Comparison of ENCODE assay signal across 8 cellular contexts in genomic region chr1:109283748-109284600, GRCh38. TPM values are rescaled to one million over a fixed set of nuclear protein-coding genes. Genes with fewer than 3 reads are reported as not detected.
DNase-seq lines count a peak whose midpoint lies in the region; ATAC-seq and TF ChIP-seq lines count a peak whose summit lies in the region.

No MANE protein-coding gene starts in this region.

- H2AFZ ChIP-seq in HCT116 (ENCODE audit: low read depth, low read length, poor library complexity, severe bottlenecking): no peak overlapping the region

- intact Hi-C loops in HCT116 (cut with micrococcal nuclease): no loop called here

- no peaks in the 10 kb centered on the region for H4K20me1 ChIP-seq in HCT116 (ENCODE audit: insufficient read depth)

- H3K27ac Mint-ChIP-seq in activated T-helper 17 cell treated with anti-CD3 and anti-CD28 coated beads, Interleukin-2, amount 50 U/mL, for 72 hours: peak overlapping the region; percentile 75
- peak overlapping the region; percentile 71 to 96 (median 89) for H3K27ac Mint-ChIP-seq in immature natural killer cell

- H3K4me1 ChIP-seq in HCT116 (ENCODE audit: control insufficient read depth in 1 of 2, insufficient read depth in 2 of 2, low read length in 2 of 2): peaks cover 8 to 15% of the 10 kb centered on the region in 2 experiments; a peak in 3 of 4 replicates

- H3K36me3 ChIP-seq in BJ (ENCODE audit: control insufficient read depth, insufficient read depth, low read length) (no peaks in the 10 kb centered on the region), HCT116 (ENCODE audit: control insufficient read depth in 1 of 2, insufficient read depth in 2 of 2, low read length in 2 of 2) (peaks cover 8 to 23% of the 10 kb centered on the region in 2 experiments; a peak in 2 of 4 replicates)

- peak overlapping the region; percentile 88 for H3K4me2 ChIP-seq in HCT116 (ENCODE audit: low read length)

- RAD21 ChIA-PET in HCT116 (lab: Charles Lee; ENCODE audit: low non-redundant PET in 1 of 2, low total read pairs in 2 of 2, uncharacterized antibody in 2 of 2, unreplicated experiment in 2 of 2): no interaction called here

- H3K27ac ChIP-seq in HCT116 (ENCODE audit: low read depth, low read length) (peak overlapping the region; percentile 80), substantia nigra (ENCODE audit: low read depth, low read length, poor library complexity, severe bottlenecking) (peak overlapping the region; percentile 78)

- no peaks in the 10 kb centered on the region for H3K9me2 ChIP-seq in HCT116 (ENCODE audit: insufficient read depth)

- TF ChIP-seq CTCF in BJ (IDR thresholded peaks at IDR 0.05; ENCODE audit: insufficient read depth, low read depth, low read length) (no peak), HCT116 (IDR thresholded peaks at IDR 0.05 in 2 of 3, conservative IDR thresholded peaks at IDR 0.05 in 1 of 3; ENCODE audit: borderline replicate concordance in 1 of 3, insufficient read depth in 1 of 3, low read depth in 2 of 3, low read length in 2 of 3) (no peak)

- peaks cover 18% of the 10 kb centered on the region; the same call in 1 of the 2 replicates for H3K79me2 ChIP-seq in HCT116 (ENCODE audit: insufficient read depth, low read length)

- BruUV-seq in HCT116 (replicated peaks; lab: Mats Ljungman, UMichigan): no TSS peak

- H3K9me3 ChIP-seq in HCT116 (ENCODE audit: control insufficient read depth in 1 of 2, insufficient read depth in 1 of 2, low read depth in 1 of 2, low read length in 2 of 2): no peaks in the 10 kb centered on the region

- H3K4me1 Mint-ChIP-seq in activated T-helper 17 cell treated with anti-CD3 and anti-CD28 coated beads, Interleukin-2, amount 50 U/mL, for 72 hours: peaks cover 5% of the 10 kb centered on the region
- H3K4me1 Mint-ChIP-seq in immature natural killer cell: peaks cover 16 to 26% of the 10 kb centered on the region in 2 donors

- peak overlapping the region; percentile 87 for H3K4me3 Mint-ChIP-seq in activated T-helper 17 cell treated with anti-CD3 and anti-CD28 coated beads, Interleukin-2, amount 50 U/mL, for 72 hours
- H3K4me3 Mint-ChIP-seq in immature natural killer cell: peak overlapping the region; percentile 89 to 99 (median 95)

- TF ChIP-seq POLR2A in HCT116 (IDR thresholded peaks at IDR 0.05; ENCODE audit: borderline replicate concordance, extremely low read depth, insufficient read depth, insufficient read length): no peak

- H3K27me3 Mint-ChIP-seq in activated T-helper 17 cell treated with anti-CD3 and anti-CD28 coated beads, Interleukin-2, amount 50 U/mL, for 72 hours: no peaks in the 10 kb centered on the region
- peaks cover 0 to 9% (median 0%) of the 10 kb centered on the region in 3 donors for H3K27me3 Mint-ChIP-seq in immature natural killer cell (ENCODE audit: low read depth in 3 of 3)

- H3K36me3 Mint-ChIP-seq in activated T-helper 17 cell treated with anti-CD3 and anti-CD28 coated beads, Interleukin-2, amount 50 U/mL, for 72 hours (ENCODE audit: low read depth): no peaks in the 10 kb centered on the region
- H3K36me3 Mint-ChIP-seq in immature natural killer cell: peaks cover 0 to 4% (median 0%) of the 10 kb centered on the region in 3 donors

- DNase-seq in BJ (ENCODE audit: low read depth) (no peak), HCT116 (ENCODE audit: low read depth, low spot score) (no peak), immature natural killer cell (no peak), substantia nigra (lab: John Stamatoyannopoulos, UW) (no peak), DMS114 treated with DMSO at 0.1 percent for 48 hours (lab: John Stamatoyannopoulos, UW; ENCODE audit: unreplicated experiment) (no peak), hepatic stellate cell (ENCODE audit: low spot score) (no peak), NCI-H1930 (lab: John Stamatoyannopoulos, UW) (no peak)

- CTCF ChIA-PET in BJ (lab: Yijun Ruan, JAX): interaction anchor here (1.2 to 2.1 kb wide), 4 partner anchors 20 to 246 kb away, joined by 3 to 15 read pairs (median 6); partner anchors contain the start of gene SORT1
- CTCF ChIA-PET in HCT116 (lab: Charles Lee): interaction anchor here (1.8 to 1.9 kb wide), 2 partner anchors 113 to 116 kb away, joined by 4 to 18 read pairs; no protein-coding TSS in a partner anchor

- peak overlapping the region; percentile 79 for H3K9ac ChIP-seq in HCT116 (ENCODE audit: low read length)

- no peak for TF ChIP-seq RAD21 in HCT116 (IDR thresholded peaks at IDR 0.05; ENCODE audit: low read depth)

- H3K4me3 ChIP-seq in BJ (ENCODE audit: low read depth, low read length) (peak overlapping the region; percentile 83), HCT116 (replicated peaks in 1 of 2; ENCODE audit: low read depth in 1 of 2, low read length in 2 of 2) (peak overlapping the region; percentile 78 to 87)

- ATAC-seq in HCT116: no peak
- ATAC-seq in activated T-helper 17 cell treated with anti-CD3 and anti-CD28 coated beads, Interleukin-2, amount 50 U/mL, for 72 hours (replicated peaks): peak; percentile 36

- no peaks in the 10 kb centered on the region for H3K9me3 Mint-ChIP-seq in activated T-helper 17 cell treated with anti-CD3 and anti-CD28 coated beads, Interleukin-2, amount 50 U/mL, for 72 hours
- H3K9me3 Mint-ChIP-seq in immature natural killer cell: no peaks in the 10 kb centered on the region

- POLR2A ChIA-PET in BJ (lab: Charles Lee): no interaction called here
- POLR2A ChIA-PET in HCT116 (lab: Charles Lee): interaction anchor here (0.8 kb wide), 1 partner anchor 68 kb away, joined by 3 read pairs; no protein-coding TSS in a partner anchor

- H3K27me3 ChIP-seq in BJ (ENCODE audit: control insufficient read depth, insufficient read depth, low read length) (no peaks in the 10 kb centered on the region), HCT116 (ENCODE audit: insufficient read depth, low read length) (no peaks in the 10 kb centered on the region)

TF ChIP-seq in HCT116, 20 proteins besides CTCF, POLR2A, EP300 and RAD21:
- TF ChIP-seq CBX3 (IDR thresholded peaks at IDR 0.05; ENCODE audit: low read depth) (no peak), SIN3A (IDR thresholded peaks at IDR 0.05; ENCODE audit: low read depth) (0 out of 2 replicates have a peak, but pooled peaks have one; percentile 3)

RNA-seq across cellular contexts. Expression of gene PSRC1, which starts 1.0 kb away (rescaled TPM):
- polyA plus RNA-seq in BJ (2011; rRNA removed) (17.9 and 25.9 TPM in 2 replicates), immature natural killer cell (under 1 TPM in 2 of 3 donors, not detected in 1; 0.69 to 0.87 TPM)
- 13.2 and 14.0 TPM in 2 replicates for polyA minus RNA-seq in BJ (2011; rRNA and poly(A)+ RNA removed)
- total RNA-seq in HCT116 (2021; ENCODE audit: unreplicated experiment): 44.8 TPM
- 33.0 and 47.9 TPM in 2 replicates for polyA plus RNA-seq in HCT116 (2012)
- 10 to 100 TPM; 17.5 to 20.3 TPM for total RNA-seq in activated T-helper 17 cell treated with anti-CD3 and anti-CD28 coated beads, Interleukin-2, amount 50 U/mL, for 72 hours

RNA-seq across cellular contexts. Expression of gene MYBPHL, which starts 22.8 kb away (rescaled TPM):
- 0.06 TPM in 1 of 2 replicates, not detected in the other for polyA plus RNA-seq in BJ (2011; rRNA removed)
- polyA minus RNA-seq in BJ (2011; rRNA and poly(A)+ RNA removed): 0.14 and 0.26 TPM in 2 replicates
- 1.0 TPM for total RNA-seq in HCT116 (2021; ENCODE audit: unreplicated experiment)
- polyA plus RNA-seq in HCT116 (2012): not detected in 2 replicates
- total RNA-seq in activated T-helper 17 cell treated with anti-CD3 and anti-CD28 coated beads, Interleukin-2, amount 50 U/mL, for 72 hours: not detected
- polyA plus RNA-seq in immature natural killer cell: not detected

RNA-seq across cellular contexts. Expression of gene CELSR2, which starts 34.6 kb away (rescaled TPM):
- polyA plus RNA-seq in BJ (2011; rRNA removed) (0.82 and 0.98 TPM in 2 replicates), immature natural killer cell (under 1 TPM in 2 of 3 donors, not detected in 1; 0.17 to 0.77 TPM)
- polyA minus RNA-seq in BJ (2011; rRNA and poly(A)+ RNA removed): 3.2 and 3.7 TPM in 2 replicates
- total RNA-seq in HCT116 (2021; ENCODE audit: unreplicated experiment): 17.1 TPM
- polyA plus RNA-seq in HCT116 (2012): 12.6 and 14.1 TPM in 2 replicates
- 1 to 10 TPM in 1 of 2 donors, under 1 TPM in 1; 0.77 to 1.3 TPM for total RNA-seq in activated T-helper 17 cell treated with anti-CD3 and anti-CD28 coated beads, Interleukin-2, amount 50 U/mL, for 72 hours
